Comparison of ENCODE assay signal across 10 cellular contexts in genomic region chr3:123082370-123083065, GRCh38. TPM values are rescaled to one million over a fixed set of nuclear protein-coding genes. Genes with fewer than 3 reads are reported as not detected.
DNase-seq lines count a peak whose midpoint lies in the region; ATAC-seq, FAIRE-seq and TF ChIP-seq lines count a peak whose summit lies in the region.
"Had no signal": no experiment of that assay in that cellular context is flagged by ENCODE, and none has a peak within 500 bp of the region (broad histone marks: within the 10 kb centered on the region; RNA-seq: fewer than 3 reads in every experiment).

No MANE protein-coding gene starts in this region.

- H3K56ac ChIP-seq in H1 (replicated peaks; ENCODE audit: insufficient read length, low read depth, low read length): no peak overlapping the region

- no peaks in the 10 kb centered on the region for H3K23me2 ChIP-seq in H1 (ENCODE audit: low read depth, low read length)

- POLR2A ChIA-PET in H1 (lab: Charles Lee; ENCODE audit: partially characterized antibody): interaction anchor here (1.0 to 1.4 kb wide), 3 partner anchors 12 to 222 kb away, joined by 3 read pairs; no protein-coding TSS in a partner anchor
- POLR2A ChIA-PET in CD8-positive, alpha-beta memory T cell (lab: Charles Lee): no interaction called here

- TF ChIP-seq CTCF in C4-2B (conservative IDR thresholded peaks at IDR 0.05) (no peak), H1 (IDR thresholded peaks at IDR 0.05; ENCODE audit: control extremely low read depth in 1 of 3, insufficient read depth in 1 of 3, low read depth in 1 of 3, low read length in 3 of 3) (no peak), upper lobe of left lung (IDR thresholded peaks at IDR 0.05) (no peak), foreskin fibroblast (IDR thresholded peaks at IDR 0.05; ENCODE audit: low read depth, low read length) (no peak)

- H4K8ac ChIP-seq in H1 (ENCODE audit: extremely low read depth, insufficient read depth, low read length): no peak overlapping the region

- no peak overlapping the region for H3K9ac ChIP-seq in H1 (replicated peaks in 1 of 4; ENCODE audit: extremely low read depth in 1 of 4, low read depth in 3 of 4, low read length in 3 of 4)

- H3K4me2 ChIP-seq in H1 (ENCODE audit: insufficient read depth in 1 of 2, low read depth in 2 of 2, low read length in 2 of 2): no peak overlapping the region; a peak in 1 of 4 replicates

- no peaks in the 10 kb centered on the region for H3K9me3 ChIP-seq in H1 (ENCODE audit: insufficient read depth in 2 of 2, low read depth in 1 of 2, low read length in 1 of 2)
- H3K9me3 ChIP-seq in CD8-positive, alpha-beta memory T cell (ENCODE audit: low read length): no peaks in the 10 kb centered on the region
- H3K9me3 ChIP-seq in upper lobe of left lung: no peaks in the 10 kb centered on the region

- peaks cover 0 to 5% (median 0%) of the 10 kb centered on the region in 3 donors for H3K36me3 Mint-ChIP-seq in CD8-positive, alpha-beta memory T cell

- H3K14ac ChIP-seq in H1 (ENCODE audit: insufficient read length): no peak overlapping the region

- H3K4me3 ChIP-seq in H1 (ENCODE audit: extremely low read depth in 1 of 4, insufficient read depth in 2 of 4, low read depth in 3 of 4, low read length in 4 of 4) (no peak overlapping the region), upper lobe of left lung (no peak overlapping the region), foreskin fibroblast (ENCODE audit: low read depth in 1 of 2, low read length in 2 of 2) (no peak overlapping the region)
- no peak overlapping the region for H3K4me3 ChIP-seq in CD8-positive, alpha-beta memory T cell (ENCODE audit: low read length)

- H2AFZ ChIP-seq in H1 (ENCODE audit: low read length): no peak overlapping the region

- H4K91ac ChIP-seq in H1 (replicated peaks; ENCODE audit: insufficient read length, low read length): no peak overlapping the region

- peaks cover 5 to 27% (median 16%) of the 10 kb centered on the region in 4 experiments; a peak in 6 of 7 replicates for H3K4me1 ChIP-seq in H1 (replicated peaks in 1 of 4; ENCODE audit: control insufficient read depth in 3 of 4, insufficient read depth in 4 of 4, low read length in 3 of 4)
- no peaks in the 10 kb centered on the region for H3K4me1 ChIP-seq in CD8-positive, alpha-beta memory T cell (ENCODE audit: insufficient read depth, low read length)
- peaks cover 47 to 58% (median 58%) of the 10 kb centered on the region in 4 donors for H3K4me1 ChIP-seq in upper lobe of left lung

- peaks cover 14 to 22% of the 10 kb centered on the region in 2 experiments for H4K20me1 ChIP-seq in H1 (replicated peaks in 1 of 2; ENCODE audit: control insufficient read depth in 1 of 2, insufficient read depth in 2 of 2, low read length in 2 of 2)

- H2BK5ac ChIP-seq in H1 (ENCODE audit: low read depth, low read length): no peak overlapping the region

- H3K9me3 Mint-ChIP-seq in CD8-positive, alpha-beta memory T cell: no peaks in the 10 kb centered on the region
- H3K9me3 Mint-ChIP-seq: activated CD4-positive, alpha-beta T cell treated with anti-CD3 and anti-CD28 coated beads, Interleukin-2, amount 10 ng/mL, durations not matched to agents 7 days and 5 days had no signal

- no peak for TF ChIP-seq POLR2A in H1 (IDR thresholded peaks at IDR 0.05; ENCODE audit: control extremely low read depth in 1 of 2, low read depth in 2 of 2, low read length in 2 of 2)
- TF ChIP-seq POLR2A in upper lobe of left lung (IDR thresholded peaks at IDR 0.05): no peak

- H3K4me1 Mint-ChIP-seq in CD8-positive, alpha-beta memory T cell: peaks cover 23 to 36% (median 32%) of the 10 kb centered on the region in 3 donors

- no peak overlapping the region for H3K4me3 Mint-ChIP-seq in CD8-positive, alpha-beta memory T cell
- H3K4me3 Mint-ChIP-seq: activated CD4-positive, alpha-beta T cell treated with anti-CD3 and anti-CD28 coated beads, Interleukin-2, amount 10 ng/mL, durations not matched to agents 7 days and 5 days had no signal

- no peak overlapping the region for H3K23ac ChIP-seq in H1 (ENCODE audit: insufficient read length)

- H3K36me3 ChIP-seq in H1 (ENCODE audit: control insufficient read depth in 2 of 4, insufficient read depth in 4 of 4, low read length in 3 of 4) (no peaks in the 10 kb centered on the region), upper lobe of left lung (no peaks in the 10 kb centered on the region)
- no peaks in the 10 kb centered on the region for H3K36me3 ChIP-seq in CD8-positive, alpha-beta memory T cell (ENCODE audit: insufficient read depth, low read length)

- no peak overlapping the region for H2BK20ac ChIP-seq in H1 (ENCODE audit: low read length)

- H2AK5ac ChIP-seq in H1 (ENCODE audit: low read depth, low read length): no peak overlapping the region

- DNase-seq in H1 (ENCODE audit: low read depth in 1 of 2, low spot score in 2 of 2) (no peak), midbrain (lab: John Stamatoyannopoulos, UW) (no peak), upper lobe of left lung (no peak), foreskin fibroblast (no peak)
- DNase-seq in CD8-positive, alpha-beta memory T cell: no peak
- DNase-seq: activated CD4-positive, alpha-beta T cell treated with anti-CD3 and anti-CD28 coated beads, Interleukin-2, amount 10 ng/mL, durations not matched to agents 7 days and 5 days had no signal

- peaks cover 0 to 81% of the 10 kb centered on the region in 2 experiments; a peak in 3 of 4 replicates for H3K79me2 ChIP-seq in H1 (ENCODE audit: control insufficient read depth in 1 of 2, insufficient read depth in 2 of 2, low read length in 2 of 2)

- H3K18ac ChIP-seq in H1 (ENCODE audit: extremely low read depth, low read length): no peak overlapping the region

- ATAC-seq in GM19452 (IDR thresholded peaks at IDR 0.05; ENCODE audit: unreplicated experiment): peak; percentile 70
- peak; percentile 79 for ATAC-seq in HG03432 (IDR thresholded peaks at IDR 0.05; ENCODE audit: unreplicated experiment)
- no peak for ATAC-seq in upper lobe of left lung (ENCODE audit: low FRiP score in 2 of 2)

- 0 out of 2 replicates have a peak overlapping the region, but pooled peaks have one; percentile 0 for H2BK15ac ChIP-seq in H1 (ENCODE audit: low read length)

- H3K27ac ChIP-seq in C4-2B: peak overlapping the region; percentile 45
- no peak overlapping the region for H3K27ac ChIP-seq in H1 (ENCODE audit: low read depth, low read length)
- H3K27ac ChIP-seq in CD8-positive, alpha-beta memory T cell (ENCODE audit: low read depth, low read length): no peak overlapping the region
- H3K27ac ChIP-seq in upper lobe of left lung: peak overlapping the region in 2 of 4 donors; percentile 2 to 7

- no peak for FAIRE-seq in H1 (lab: Jason Lieb, UNC)

- peaks cover 9% of the 10 kb centered on the region for H3K79me1 ChIP-seq in H1 (ENCODE audit: low read depth, low read length)

- H2BK120ac ChIP-seq in H1 (replicated peaks; ENCODE audit: low read depth, low read length): no peak overlapping the region

- TF ChIP-seq RAD21 in H1 (IDR thresholded peaks at IDR 0.05 in 1 of 2, conservative IDR thresholded peaks at IDR 0.05 in 1 of 2; ENCODE audit: low read depth in 2 of 2, low read length in 2 of 2): no peak

- H2BK12ac ChIP-seq in H1 (ENCODE audit: low read depth, low read length): no peak overlapping the region

- H3K27me3 ChIP-seq in H1 (replicated peaks in 1 of 4; ENCODE audit: control insufficient read depth in 3 of 4, extremely low read depth in 1 of 4, insufficient read depth in 3 of 4, low read length in 3 of 4): no peaks in the 10 kb centered on the region
- H3K27me3 ChIP-seq in CD8-positive, alpha-beta memory T cell (ENCODE audit: insufficient read depth, low read length, poor library complexity, severe bottlenecking): no peaks in the 10 kb centered on the region
- H3K27me3 ChIP-seq in upper lobe of left lung: no peaks in the 10 kb centered on the region

- no peak overlapping the region for H3K4ac ChIP-seq in H1 (replicated peaks; ENCODE audit: insufficient read length, low read depth, low read length)

- CTCF ChIA-PET in H1 (lab: Charles Lee; ENCODE audit: partially characterized antibody): interaction anchor here (1.5 to 3.1 kb wide), 3 partner anchors 11 to 139 kb away, joined by 3 to 17 read pairs (median 7); no protein-coding TSS in a partner anchor
- CTCF ChIA-PET in CD8-positive, alpha-beta memory T cell (lab: Charles Lee): no interaction called here

- H3K27me3 Mint-ChIP-seq in CD8-positive, alpha-beta memory T cell: no peaks in the 10 kb centered on the region
- H3K27me3 Mint-ChIP-seq: activated CD4-positive, alpha-beta T cell treated with anti-CD3 and anti-CD28 coated beads, Interleukin-2, amount 10 ng/mL, durations not matched to agents 7 days and 5 days had no signal

- no peak for TF ChIP-seq EP300 in H1 (IDR thresholded peaks at IDR 0.05; ENCODE audit: borderline replicate concordance in 1 of 2, low read depth in 2 of 2, low read length in 2 of 2)
- no peak for TF ChIP-seq EP300 in upper lobe of left lung (IDR thresholded peaks at IDR 0.05)

- 87% methylated on average over 10 of the region's 10 CpGs; no CpG with 5 or more reads in 1 of the 2 experiments for WGBS in H1 (ENCODE audit: extremely low coverage in 1 of 2, insufficient coverage in 1 of 2, insufficient read length in 1 of 2, insufficient replicate concordance in 2 of 2, low coverage in 1 of 2, low lambda C conversion rate in 2 of 2, missing lambda C conversion rate in 1 of 2), 2 experiments
- 45 to 66% methylated on average over 10 of the region's 10 CpGs for WGBS in upper lobe of left lung, 2 donors

- peak overlapping the region in 2 of 8 donors; percentile 33 to 51 for H3K27ac Mint-ChIP-seq in CD8-positive, alpha-beta memory T cell
- H3K27ac Mint-ChIP-seq: activated CD4-positive, alpha-beta T cell treated with anti-CD3 and anti-CD28 coated beads, Interleukin-2, amount 10 ng/mL, durations not matched to agents 7 days and 5 days had no signal

- H4K5ac ChIP-seq in H1 (ENCODE audit: insufficient read length, low read depth, low read length): no peak overlapping the region

RNA-seq across cellular contexts. Expression of gene PDIA5, which starts 15.7 kb away (rescaled TPM):
- 32.8 and 36.5 TPM in 2 replicates for total RNA-seq in H1 (2021; fragmentation: NEBNext Ultra II Directional; extraction: Animal tissue kit (Norgen Biotek cat#: 25700))
- 18.2 and 18.9 TPM in 2 replicates for polyA plus RNA-seq in H1 (2011; rRNA removed)
- 26.2 TPM for polyA plus RNA-seq in H1 (2011; cell fraction: cytosol; rRNA removed)
- 24.8 TPM for polyA plus RNA-seq in H1 (2011; cell fraction: nucleus; rRNA removed)
- polyA plus RNA-seq in H1 (2012, experiment 1 of 2): 25.3 to 30.2 TPM (median 27.7 TPM) in 4 replicates
- 16.3 TPM for polyA plus RNA-seq in H1 (2012, experiment 2 of 2)
- 50.7 TPM for polyA plus RNA-seq in H1 (2013, experiment 1 of 2)
- 52.2 TPM for polyA plus RNA-seq in H1 (2013, experiment 2 of 2)
- 11.0 and 13.8 TPM in 2 replicates for polyA minus RNA-seq in H1 (2011; rRNA and poly(A)+ RNA removed)
- polyA minus RNA-seq in H1 (2011; cell fraction: cytosol; rRNA and poly(A)+ RNA removed): 10.9 TPM
- 11.2 TPM for polyA minus RNA-seq in H1 (2011; cell fraction: nucleus; rRNA and poly(A)+ RNA removed)
- 10 to 100 TPM; 12.7 to 18.2 TPM for total RNA-seq in CD8-positive, alpha-beta memory T cell
- polyA plus RNA-seq in CD8-positive, alpha-beta memory T cell: 4.4 TPM
- total RNA-seq in upper lobe of left lung: 10 to 100 TPM; 25.1 to 38.8 (median 32.9) TPM

RNA-seq across cellular contexts. Expression of gene SEMA5B, which starts 55.0 kb away (rescaled TPM):
- 19.9 and 22.4 TPM in 2 replicates for total RNA-seq in H1 (2021; fragmentation: NEBNext Ultra II Directional; extraction: Animal tissue kit (Norgen Biotek cat#: 25700))
- polyA plus RNA-seq in H1 (2011; rRNA removed): 13.1 and 18.8 TPM in 2 replicates
- 14.6 TPM for polyA plus RNA-seq in H1 (2011; cell fraction: cytosol; rRNA removed)
- 46.9 TPM for polyA plus RNA-seq in H1 (2011; cell fraction: nucleus; rRNA removed)
- 35.4 to 44.8 TPM (median 39.3 TPM) in 4 replicates for polyA plus RNA-seq in H1 (2012, experiment 1 of 2)
- polyA plus RNA-seq in H1 (2012, experiment 2 of 2): 34.1 TPM
- 21.6 TPM for polyA plus RNA-seq in H1 (2013, experiment 1 of 2)
- 18.3 TPM for polyA plus RNA-seq in H1 (2013, experiment 2 of 2)
- polyA minus RNA-seq in H1 (2011; rRNA and poly(A)+ RNA removed): 19.3 and 20.2 TPM in 2 replicates
- 13.8 TPM for polyA minus RNA-seq in H1 (2011; cell fraction: cytosol; rRNA and poly(A)+ RNA removed)
- 24.5 TPM for polyA minus RNA-seq in H1 (2011; cell fraction: nucleus; rRNA and poly(A)+ RNA removed)
- not detected for total RNA-seq in CD8-positive, alpha-beta memory T cell
- polyA plus RNA-seq in CD8-positive, alpha-beta memory T cell: not detected
- under 1 TPM in 4 of 6 donors, not detected in 2; 0.33 to 0.71 (median 0.65) TPM for total RNA-seq in upper lobe of left lung
- total RNA-seq: activated CD4-positive, alpha-beta T cell treated with anti-CD3 and anti-CD28 coated beads, Interleukin-2, amount 10 ng/mL, durations not matched to agents 7 days and 5 days had no signal
- polyA plus RNA-seq: BJ had no signal

Comparison
In these comparisons a context has a peak if more than half of its experiments do, and no peak if none do; other contexts are left out.
1. ATAC-seq: peak in GM19452 (single experiment) and HG03432 (single experiment); none in upper lobe of left lung (0 of 2).
2. RNA of gene SEMA5B, which starts 55.0 kb away (total RNA-seq): 19.9 to 22.4 TPM in H1; 0.33 to 0.71 TPM in upper lobe of left lung and not detected in CD8-positive, alpha-beta memory T cell; every median in the first group is over 10 times any median in the second.